8 cellular contexts compared by ENCODE assay signal in genomic region chr21:37220433-37220980, GRCh38. TPM values are rescaled to one million over a fixed set of nuclear protein-coding genes. Genes with fewer than 3 reads are reported as not detected.
A peak's percentile ranks its signal among the peaks of the same experiment; 100 is the strongest.
DNase-seq lines count a peak whose midpoint lies in the region; ATAC-seq and TF ChIP-seq lines count a peak whose summit lies in the region.

No MANE protein-coding gene starts in this region.

- peaks cover 12% of the 10 kb centered on the region for H3K79me2 ChIP-seq in OCI-LY1 (ENCODE audit: insufficient read depth, low read length)

- H3K9me2 ChIP-seq in OCI-LY1 (ENCODE audit: low read depth, low read length): no peaks in the 10 kb centered on the region

- no peak for TF ChIP-seq CTCF in CD4-positive, alpha-beta T cell (IDR thresholded peaks at IDR 0.05)
- TF ChIP-seq CTCF in OCI-LY1 (IDR thresholded peaks at IDR 0.05; ENCODE audit: low read length) (no peak), left ventricle myocardium inferior (IDR thresholded peaks at IDR 0.05; ENCODE audit: borderline replicate concordance) (peak; percentile 18)

- peak overlapping the region; percentile 90 for H3K27ac Mint-ChIP-seq in CD4-positive, alpha-beta T cell
- H3K27ac Mint-ChIP-seq in activated naive CD8-positive, alpha-beta T cell treated with anti-CD3 and anti-CD28 coated beads, Interleukin-2, amount 10 ng/mL, durations not matched to agents 7 days and 5 days: peak overlapping the region; percentile 88

- no peaks in the 10 kb centered on the region for H3K9me3 ChIP-seq in CD4-positive, alpha-beta T cell (ENCODE audit: control insufficient read depth, low read length)
- H3K9me3 ChIP-seq in OCI-LY1 (ENCODE audit: low read length) (no peaks in the 10 kb centered on the region), left ventricle myocardium inferior (replicated peaks) (no peaks in the 10 kb centered on the region)

- H3K36me3 Mint-ChIP-seq in CD4-positive, alpha-beta T cell (ENCODE audit: low read depth): peaks cover 34% of the 10 kb centered on the region
- H3K36me3 Mint-ChIP-seq in activated naive CD8-positive, alpha-beta T cell treated with anti-CD3 and anti-CD28 coated beads, Interleukin-2, amount 10 ng/mL, durations not matched to agents 7 days and 5 days: peaks cover 33% of the 10 kb centered on the region

- H3K4me1 ChIP-seq in OCI-LY1 (ENCODE audit: insufficient read depth, low read length, severe bottlenecking) (peaks cover 14% of the 10 kb centered on the region), left ventricle myocardium inferior (peaks cover 19% of the 10 kb centered on the region)

- peak overlapping the region; percentile 48 for H3K9ac ChIP-seq in OCI-LY1 (ENCODE audit: low read length)

- H3F3A ChIP-seq in OCI-LY1 (ENCODE audit: insufficient read depth, low read length): no peaks in the 10 kb centered on the region; the same call in 1 of the 2 replicates

- H3K9me3 Mint-ChIP-seq in CD4-positive, alpha-beta T cell: no peaks in the 10 kb centered on the region
- H3K9me3 Mint-ChIP-seq in activated naive CD8-positive, alpha-beta T cell treated with anti-CD3 and anti-CD28 coated beads, Interleukin-2, amount 10 ng/mL, durations not matched to agents 7 days and 5 days: peaks cover 1% of the 10 kb centered on the region

- no peaks in the 10 kb centered on the region for H3K27me3 ChIP-seq in CD4-positive, alpha-beta T cell (ENCODE audit: control insufficient read depth, insufficient read depth, low read length)
- H3K27me3 ChIP-seq in OCI-LY1 (ENCODE audit: insufficient read depth, low read length) (no peaks in the 10 kb centered on the region), left ventricle myocardium inferior (ENCODE audit: low read depth) (no peaks in the 10 kb centered on the region)

- H3K27me3 Mint-ChIP-seq in CD4-positive, alpha-beta T cell: no peaks in the 10 kb centered on the region
- no peaks in the 10 kb centered on the region for H3K27me3 Mint-ChIP-seq in activated naive CD8-positive, alpha-beta T cell treated with anti-CD3 and anti-CD28 coated beads, Interleukin-2, amount 10 ng/mL, durations not matched to agents 7 days and 5 days

- H3K4me3 ChIP-seq in OCI-LY1 (ENCODE audit: low read depth, low read length, poor library complexity, severe bottlenecking) (peak overlapping the region; percentile 63), left ventricle myocardium inferior (peak overlapping the region; percentile 83)

- DNase-seq in CD4-positive, alpha-beta T cell: peak in 3 of 10 experiments; percentile 5 to 29 (median 28)
- DNase-seq in activated naive CD8-positive, alpha-beta T cell treated with anti-CD3 and anti-CD28 coated beads, Interleukin-2, amount 10 ng/mL, durations not matched to agents 7 days and 5 days: no peak
- DNase-seq in left ventricle myocardium inferior (no peak), renal cortical epithelial cell (ENCODE audit: low read depth) (peak; percentile 28), ureter (ENCODE audit: low spot score) (no peak)

- H3K27ac ChIP-seq in CD4-positive, alpha-beta T cell (ENCODE audit: low read depth, low read length): peak overlapping the region; percentile 86
- H3K27ac ChIP-seq in OCI-LY1 (ENCODE audit: low read depth, low read length, poor library complexity, severe bottlenecking) (peak overlapping the region; percentile 34), left ventricle myocardium inferior (replicated peaks) (peak overlapping the region; percentile 94)

- POLR2A ChIA-PET in CD4-positive, alpha-beta T cell (lab: Charles Lee): interaction anchor here (0.6 to 3.0 kb wide), 3 partner anchors 37 to 343 kb away, joined by 4 to 23 read pairs (median 7); partner anchors contain the start of gene VPS26C
- POLR2A ChIA-PET in activated naive CD8-positive, alpha-beta T cell treated with anti-CD3 and anti-CD28 coated beads, Interleukin-2, amount 10 ng/mL, durations not matched to agents 7 days and 5 days (lab: Charles Lee): interaction anchor here (0.7 to 3.5 kb wide), 9 partner anchors 10 to 146 kb away, joined by 3 to 22 read pairs (median 5); partner anchors contain the start of genes DYRK1A and VPS26C

- peak; percentile 29 for ATAC-seq in CD4-positive, alpha-beta T cell (ENCODE audit: poor library complexity)
- ATAC-seq in GM19023 (IDR thresholded peaks at IDR 0.05; ENCODE audit: unreplicated experiment) (peak; percentile 35), HG03108 (IDR thresholded peaks at IDR 0.05; ENCODE audit: unreplicated experiment) (peak; percentile 41)
- peak; percentile 32 for ATAC-seq in activated naive CD8-positive, alpha-beta T cell treated with anti-CD3 and anti-CD28 coated beads, Interleukin-2, amount 10 ng/mL, durations not matched to agents 7 days and 5 days (ENCODE audit: low read depth)

- H3K4me3 Mint-ChIP-seq in CD4-positive, alpha-beta T cell: peak overlapping the region; percentile 86
- H3K4me3 Mint-ChIP-seq in activated naive CD8-positive, alpha-beta T cell treated with anti-CD3 and anti-CD28 coated beads, Interleukin-2, amount 10 ng/mL, durations not matched to agents 7 days and 5 days: peak overlapping the region; percentile 83

- CTCF ChIA-PET in CD4-positive, alpha-beta T cell (lab: Charles Lee): interaction anchor here (1.2 to 1.6 kb wide), 3 partner anchors 38 to 343 kb away, joined by 3 to 4 read pairs (median 4); no protein-coding TSS in a partner anchor

- peaks cover 51% of the 10 kb centered on the region for H3K4me1 Mint-ChIP-seq in CD4-positive, alpha-beta T cell (ENCODE audit: low read depth)
- H3K4me1 Mint-ChIP-seq in activated naive CD8-positive, alpha-beta T cell treated with anti-CD3 and anti-CD28 coated beads, Interleukin-2, amount 10 ng/mL, durations not matched to agents 7 days and 5 days: peaks cover 50% of the 10 kb centered on the region

- peak overlapping the region; percentile 32; the same call in 1 of the 2 replicates for H2AFZ ChIP-seq in OCI-LY1 (ENCODE audit: low read length)

- intact Hi-C loops in CD4-positive, alpha-beta T cell (cut with DNase I, micrococcal nuclease): loop anchor here (2.0 to 10.0 kb wide), 8 partner anchors 38 to 342 kb away; partner anchors contain the start of genes DYRK1A (in 1 of the 2), PIGP (in 1 of the 2), TTC3 (in 1 of the 2) and VPS26C (in 1 of the 2)
- intact Hi-C loops in left ventricle myocardium inferior (cut with micrococcal nuclease): no loop called here

- no peaks in the 10 kb centered on the region for H4K20me1 ChIP-seq in OCI-LY1 (ENCODE audit: insufficient read depth, low read length)

- H3K4me2 ChIP-seq in OCI-LY1 (ENCODE audit: low read length): peak overlapping the region; percentile 82

- H3K36me3 ChIP-seq in OCI-LY1 (ENCODE audit: insufficient read depth, low read length) (peaks cover 33% of the 10 kb centered on the region), left ventricle myocardium inferior (peaks cover 21% of the 10 kb centered on the region)

RNA-seq across cellular contexts. Expression of gene VPS26C, which starts 46.6 kb away (rescaled TPM):
- total RNA-seq in CD4-positive, alpha-beta T cell: 10 to 100 TPM; 31.8 to 36.0 TPM
- total RNA-seq in activated naive CD8-positive, alpha-beta T cell treated with anti-CD3 and anti-CD28 coated beads, Interleukin-2, amount 10 ng/mL, durations not matched to agents 7 days and 5 days: 10 to 100 TPM; 94.0 to 97.3 TPM
- 54.2 TPM for total RNA-seq in left ventricle myocardium inferior
- 53.7 and 108 TPM in 2 replicates for total RNA-seq in renal cortical epithelial cell
- 53.6 TPM for total RNA-seq in ureter

Comparison
In these comparisons a context has a peak if more than half of its experiments do, and no peak if none do; other contexts are left out.
1. H3K27ac ChIP-seq: peak in every context shown above with its lines; median percentile 94 in left ventricle myocardium inferior; 86 in CD4-positive, alpha-beta T cell; 34 in OCI-LY1.